ENCODE assay signal across 9 cellular contexts in the genomic region with DNA sequence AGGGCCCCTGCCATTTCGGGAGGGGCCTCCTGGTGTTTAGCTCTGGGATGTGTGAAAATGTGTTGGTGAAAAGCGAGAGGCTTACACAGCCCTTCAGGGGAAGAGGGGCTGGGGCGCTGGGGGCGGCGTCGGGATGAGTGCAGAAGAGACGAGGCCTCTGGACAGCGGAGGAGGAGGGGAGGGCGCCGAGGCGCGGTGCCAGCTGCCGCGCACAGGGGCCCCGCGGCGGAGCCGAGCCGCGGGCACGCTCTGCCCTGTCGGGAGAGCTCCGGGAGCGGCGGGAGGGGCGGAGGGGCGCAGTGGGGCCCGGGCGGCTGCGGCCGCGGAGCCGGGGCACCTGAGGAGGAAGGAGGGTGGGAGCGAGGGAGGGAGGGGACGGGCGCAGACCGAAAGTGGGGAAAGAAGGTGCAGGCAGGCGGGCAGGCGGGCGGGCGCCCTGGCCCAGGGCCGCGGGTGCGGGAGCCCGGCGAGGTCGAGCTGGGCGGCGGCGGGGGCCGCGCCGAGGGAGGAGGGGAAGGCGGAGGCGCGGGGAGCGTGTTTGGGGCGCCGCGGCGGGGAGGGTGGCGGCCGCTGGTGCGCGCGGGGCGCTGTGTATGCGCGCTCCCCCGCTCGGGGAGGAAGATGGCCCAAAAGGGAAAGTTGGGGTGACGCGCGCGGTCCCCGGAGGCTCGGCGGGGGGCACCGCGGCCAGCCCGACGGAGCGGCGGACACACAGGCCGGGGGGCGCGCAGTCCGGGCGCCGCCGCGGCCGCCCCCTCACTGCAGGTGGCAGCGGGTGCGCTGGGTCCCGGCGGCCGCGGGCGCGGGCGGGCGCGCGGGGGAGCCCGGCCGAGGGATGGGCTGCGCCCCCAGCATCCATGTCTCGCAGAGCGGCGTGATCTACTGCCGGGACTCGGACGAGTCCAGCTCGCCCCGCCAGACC. TPM values are rescaled to one million over a fixed set of nuclear protein-coding genes. Genes with fewer than 3 reads are reported as not detected.
DNase-seq lines count a peak whose midpoint lies in the region; ATAC-seq and TF ChIP-seq lines count a peak whose summit lies in the region.
"Had no signal": no experiment of that assay in that cellular context is flagged by ENCODE, and none has a peak within 500 bp of the region (broad histone marks: within the 10 kb centered on the region; RNA-seq: fewer than 3 reads in every experiment).

A gene with protein sequence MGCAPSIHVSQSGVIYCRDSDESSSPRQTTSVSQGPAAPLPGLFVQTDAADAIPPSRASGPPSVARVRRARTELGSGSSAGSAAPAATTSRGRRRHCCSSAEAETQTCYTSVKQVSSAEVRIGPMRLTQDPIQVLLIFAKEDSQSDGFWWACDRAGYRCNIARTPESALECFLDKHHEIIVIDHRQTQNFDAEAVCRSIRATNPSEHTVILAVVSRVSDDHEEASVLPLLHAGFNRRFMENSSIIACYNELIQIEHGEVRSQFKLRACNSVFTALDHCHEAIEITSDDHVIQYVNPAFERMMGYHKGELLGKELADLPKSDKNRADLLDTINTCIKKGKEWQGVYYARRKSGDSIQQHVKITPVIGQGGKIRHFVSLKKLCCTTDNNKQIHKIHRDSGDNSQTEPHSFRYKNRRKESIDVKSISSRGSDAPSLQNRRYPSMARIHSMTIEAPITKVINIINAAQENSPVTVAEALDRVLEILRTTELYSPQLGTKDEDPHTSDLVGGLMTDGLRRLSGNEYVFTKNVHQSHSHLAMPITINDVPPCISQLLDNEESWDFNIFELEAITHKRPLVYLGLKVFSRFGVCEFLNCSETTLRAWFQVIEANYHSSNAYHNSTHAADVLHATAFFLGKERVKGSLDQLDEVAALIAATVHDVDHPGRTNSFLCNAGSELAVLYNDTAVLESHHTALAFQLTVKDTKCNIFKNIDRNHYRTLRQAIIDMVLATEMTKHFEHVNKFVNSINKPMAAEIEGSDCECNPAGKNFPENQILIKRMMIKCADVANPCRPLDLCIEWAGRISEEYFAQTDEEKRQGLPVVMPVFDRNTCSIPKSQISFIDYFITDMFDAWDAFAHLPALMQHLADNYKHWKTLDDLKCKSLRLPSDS (plus strand): TSS at position 590 of the 922 bp plus-strand sequence. CDS start 246 bp downstream, at position 836.

- DNase-seq in AG20443 (ENCODE audit: low spot score) (peak; percentile 40), HL-60 (ENCODE audit: low read depth in 1 of 2, low spot score in 1 of 2) (no peak), cardiac fibroblast (ENCODE audit: low read depth in 2 of 2) (no peak), memory B cell (ENCODE audit: low spot score in 2 of 2) (no peak), thoracic aorta (ENCODE audit: low spot score) (no peak), EL (no peak), middle frontal gyrus (ENCODE audit: extremely low spot score, low spot score) (no peak)

- H3K27ac Mint-ChIP-seq in memory B cell = no peak within 1 kb of the TSS

- H3K4me1 ChIP-seq in thoracic aorta (ENCODE audit: control insufficient read depth in 1 of 2, low read depth in 2 of 2) = peaks cover 0 to 9% of the 10 kb centered on the region in 2 donors

- no peaks in the 10 kb centered on the region for H3K36me3 ChIP-seq in thoracic aorta

- H3K27ac ChIP-seq in HL-60 (replicated peaks) = no peak within 1 kb of the TSS
- H3K27ac ChIP-seq in thoracic aorta = peak within 1 kb of the TSS in 1 of 2 donors; percentile 36

- H3K27me3 ChIP-seq in HL-60 (ENCODE audit: insufficient read depth, poor library complexity, severe bottlenecking) (peaks cover 10% of the 10 kb centered on the region), thoracic aorta (replicated peaks; ENCODE audit: insufficient read depth) (no peaks in the 10 kb centered on the region)

- ATAC-seq in memory B cell (ENCODE audit: low read depth) (peak; percentile 59), thoracic aorta (ENCODE audit: insufficient number of reproducible peaks, low FRiP score, low read depth) (no peak), HG02763 (IDR thresholded peaks at IDR 0.05; ENCODE audit: unreplicated experiment) (no peak)
- ATAC-seq: HCT116 had no signal

- H3K9me3 Mint-ChIP-seq in memory B cell = no peaks in the 10 kb centered on the region

- no peak for TF ChIP-seq CTCF in HL-60 (IDR thresholded peaks at IDR 0.05; ENCODE audit: insufficient read depth, low read length)
- no peak for TF ChIP-seq CTCF in cardiac fibroblast (IDR thresholded peaks at IDR 0.05; ENCODE audit: low read depth, low read length)
- no peak for TF ChIP-seq CTCF in thoracic aorta (IDR thresholded peaks at IDR 0.05)

- peak within 1 kb of the TSS; percentile 86 for H3K4me3 Mint-ChIP-seq in memory B cell

- H3K4me1 Mint-ChIP-seq in memory B cell = peaks cover 11% of the 10 kb centered on the region

- peak within 1 kb of the TSS; percentile 35 for H3K4me3 ChIP-seq in HL-60 (replicated peaks; ENCODE audit: insufficient read depth, low read length)
- H3K4me3 ChIP-seq in cardiac fibroblast (replicated peaks in 1 of 2; ENCODE audit: low read depth in 2 of 2, low read length in 2 of 2) = peak within 1 kb of the TSS; percentile 19 to 22
- H3K4me3 ChIP-seq in thoracic aorta = peak within 1 kb of the TSS; percentile 89

- peaks cover 29% of the 10 kb centered on the region for H3K27me3 Mint-ChIP-seq in memory B cell

- no peaks in the 10 kb centered on the region for H3K36me3 Mint-ChIP-seq in memory B cell

- no peaks in the 10 kb centered on the region for H3K9me3 ChIP-seq in thoracic aorta

RNA-seq across cellular contexts. Expression of the gene that starts here (rescaled TPM):
- 10 to 100 TPM; 22.7 to 59.8 TPM for total RNA-seq in thoracic aorta

Comparison
In these comparisons a context has a peak if more than half of its experiments do, and no peak if none do; other contexts are left out.
1. H3K4me3 ChIP-seq: peak in every context shown above with its lines; median percentile 89 in thoracic aorta; 35 in HL-60; 20 in cardiac fibroblast.